8 cellular contexts compared by ENCODE assay signal in the genomic region with DNA sequence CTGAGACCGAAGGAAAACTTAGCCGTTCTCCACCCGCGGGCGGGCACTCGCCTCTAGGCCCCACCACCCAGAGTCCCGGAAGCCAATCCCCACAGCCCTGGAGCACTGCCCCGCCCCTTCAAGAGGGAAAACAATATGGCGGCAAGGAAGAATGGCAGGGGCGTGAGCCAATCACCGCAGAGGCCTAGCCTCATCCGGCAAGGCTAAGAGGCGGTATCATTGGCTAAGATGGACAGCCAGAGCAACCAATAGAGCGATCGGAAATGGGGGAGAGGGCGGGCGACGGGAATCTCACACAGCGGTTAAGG. TPM values are rescaled to one million over a fixed set of nuclear protein-coding genes. Genes with fewer than 3 reads are reported as not detected.
DNase-seq lines count a peak whose midpoint lies in the region; ATAC-seq and TF ChIP-seq lines count a peak whose summit lies in the region.

No MANE protein-coding gene starts in this region.

- peaks cover 42% of the 10 kb centered on the region for H3K4me1 Mint-ChIP-seq in stimulated activated naive CD8-positive, alpha-beta T cell treated with anti-CD3 and anti-CD28 coated beads, Interleukin-15, amount 100 ng/mL, for 72 hours

- TF ChIP-seq CTCF in RWPE2 (IDR thresholded peaks at IDR 0.05; ENCODE audit: poor library complexity, severe bottlenecking) (no peak), foreskin fibroblast (IDR thresholded peaks at IDR 0.05; ENCODE audit: low read depth, low read length) (no peak), neural cell (IDR thresholded peaks at IDR 0.05; ENCODE audit: poor library complexity, severe bottlenecking) (no peak)

- no peaks in the 10 kb centered on the region for H3K9me2 ChIP-seq in neural cell (ENCODE audit: insufficient read depth, low read length)

- no peak for TF ChIP-seq RAD21 in neural cell (conservative IDR thresholded peaks at IDR 0.05)

- in situ Hi-C loops in HAP-1 (cut with MboI; ENCODE audit: low sequenced_read_pairs): no loop called here

- H3K27me3 Mint-ChIP-seq in stimulated activated naive CD8-positive, alpha-beta T cell treated with anti-CD3 and anti-CD28 coated beads, Interleukin-15, amount 100 ng/mL, for 72 hours: no peaks in the 10 kb centered on the region

- no peak overlapping the region for H3K4me3 Mint-ChIP-seq in stimulated activated naive CD8-positive, alpha-beta T cell treated with anti-CD3 and anti-CD28 coated beads, Interleukin-15, amount 100 ng/mL, for 72 hours

- ATAC-seq in RWPE2 (ENCODE audit: low read depth): peak; percentile 77
- ATAC-seq in stimulated activated naive CD8-positive, alpha-beta T cell treated with anti-CD3 and anti-CD28 coated beads, Interleukin-15, amount 100 ng/mL, for 72 hours: peak; percentile 84

- H3K27ac Mint-ChIP-seq in stimulated activated naive CD8-positive, alpha-beta T cell treated with anti-CD3 and anti-CD28 coated beads, Interleukin-15, amount 100 ng/mL, for 72 hours: no peak overlapping the region

- H3K9ac ChIP-seq in neural cell (ENCODE audit: low read length): peak overlapping the region; percentile 97

- H3K27ac ChIP-seq in RWPE2 (ENCODE audit: poor library complexity, severe bottlenecking) (peak overlapping the region; percentile 48), neural cell (ENCODE audit: low read length) (peak overlapping the region; percentile 95)

- H3K9me3 ChIP-seq in HAP-1 (no peaks in the 10 kb centered on the region), MG63 (no peaks in the 10 kb centered on the region), RWPE2 (ENCODE audit: severe bottlenecking) (no peaks in the 10 kb centered on the region), neural cell (ENCODE audit: low read length) (no peaks in the 10 kb centered on the region)

- H3F3A ChIP-seq in neural cell (ENCODE audit: insufficient read depth, low read length, poor library complexity, severe bottlenecking): peaks cover 5% of the 10 kb centered on the region

- H3K36me3 ChIP-seq in HAP-1 (replicated peaks): no peaks in the 10 kb centered on the region
- H3K36me3 ChIP-seq in MG63: peaks cover 5% of the 10 kb centered on the region; the same call in 1 of the 2 replicates
- H3K36me3 ChIP-seq in RWPE2 (ENCODE audit: low read depth): no peaks in the 10 kb centered on the region; the same call in 1 of the 2 replicates
- H3K36me3 ChIP-seq in neural cell (ENCODE audit: insufficient read depth, low read length): no peaks in the 10 kb centered on the region

- H3K79me2 ChIP-seq in neural cell (replicated peaks; ENCODE audit: insufficient read depth, low read length): peaks cover 74% of the 10 kb centered on the region

- TF ChIP-seq EP300 in neural cell (conservative IDR thresholded peaks at IDR 0.05; ENCODE audit: poor library complexity, severe bottlenecking): no peak

- H3K4me2 ChIP-seq in neural cell (ENCODE audit: low read length): no peak overlapping the region

- H3K27me3 ChIP-seq in HAP-1 (ENCODE audit: low read depth) (no peaks in the 10 kb centered on the region), MG63 (no peaks in the 10 kb centered on the region), RWPE2 (ENCODE audit: insufficient read depth, poor library complexity, severe bottlenecking) (no peaks in the 10 kb centered on the region), neural cell (ENCODE audit: insufficient read depth, low read depth, low read length) (no peaks in the 10 kb centered on the region)

- peak overlapping the region; percentile 100 for H2AFZ ChIP-seq in neural cell (ENCODE audit: low read depth, low read length)

- DNase-seq in ELR (ENCODE audit: low read depth): peak; percentile 100
- peak; percentile 98 to 99 for DNase-seq in HAP-1 (ENCODE audit: low spot score in 2 of 2)
- peak; percentile 99 for DNase-seq in MG63
- peak; percentile 99 for DNase-seq in RWPE2 (ENCODE audit: low spot score)
- peak; percentile 76 for DNase-seq in activated gamma-delta T cell (lab: John Stamatoyannopoulos, UW)
- DNase-seq in foreskin fibroblast: peak; percentile 99 to 100
- DNase-seq in stimulated activated naive CD8-positive, alpha-beta T cell treated with anti-CD3 and anti-CD28 coated beads, Interleukin-15, amount 100 ng/mL, for 72 hours: peak; percentile 98 to 99

- peaks cover 31% of the 10 kb centered on the region for H4K20me1 ChIP-seq in neural cell (ENCODE audit: insufficient read depth)

- no peaks in the 10 kb centered on the region for H3K9me3 Mint-ChIP-seq in stimulated activated naive CD8-positive, alpha-beta T cell treated with anti-CD3 and anti-CD28 coated beads, Interleukin-15, amount 100 ng/mL, for 72 hours

- H3K4me1 ChIP-seq in HAP-1 (peaks cover 4% of the 10 kb centered on the region; the same call in 1 of the 2 replicates), RWPE2 (ENCODE audit: insufficient read depth, poor library complexity, severe bottlenecking) (peaks cover 7% of the 10 kb centered on the region)

- H3K4me3 ChIP-seq in HAP-1: peak overlapping the region; percentile 86
- H3K4me3 ChIP-seq in MG63: peak overlapping the region; percentile 77
- H3K4me3 ChIP-seq in RWPE2 (ENCODE audit: severe bottlenecking): peak overlapping the region; percentile 70
- peak overlapping the region; percentile 74 to 95 for H3K4me3 ChIP-seq in foreskin fibroblast (ENCODE audit: low read depth in 1 of 2, low read length in 2 of 2)
- peak overlapping the region; percentile 79 for H3K4me3 ChIP-seq in neural cell (ENCODE audit: low read length)

TF ChIP-seq in neural cell, 6 proteins besides CTCF, POLR2A, EP300 and RAD21:
- TF ChIP-seq MXI1 (conservative IDR thresholded peaks at IDR 0.05; ENCODE audit: poor library complexity, severe bottlenecking) (peak; percentile 2), TAF1 (IDR thresholded peaks at IDR 0.05; ENCODE audit: low read depth) (peak; percentile 11), POLR2AphosphoS5 (IDR thresholded peaks at IDR 0.05) (no peak)
TF ChIP-seq in neural cell: peak in this region for 2.

RNA-seq across cellular contexts. Expression of gene ACTR1A, which starts 0.5 kb away (rescaled TPM):
- 77.7 and 178 TPM in 2 replicates for total RNA-seq in MG63 (2014; rRNA removed; shearing (Covaris generic); ENCODE audit: low replicate concordance)
- polyA plus RNA-seq in neural cell: 316 and 347 TPM in 2 replicates
- 220 and 271 TPM in 2 replicates for polyA minus RNA-seq in neural cell

RNA-seq across cellular contexts. Expression of gene SUFU, which starts 1.8 kb away (rescaled TPM):
- total RNA-seq in MG63 (2014; rRNA removed; shearing (Covaris generic); ENCODE audit: low replicate concordance): 2.0 and 9.4 TPM in 2 replicates
- polyA plus RNA-seq in neural cell: 4.8 and 5.4 TPM in 2 replicates
- polyA minus RNA-seq in neural cell: 6.8 and 8.9 TPM in 2 replicates

RNA-seq across cellular contexts. Expression of gene C10orf95, which starts 50.6 kb away (rescaled TPM):
- total RNA-seq in MG63 (2014; rRNA removed; shearing (Covaris generic); ENCODE audit: low replicate concordance): not detected in 2 replicates
- not detected in 2 replicates for polyA plus RNA-seq in neural cell
- polyA minus RNA-seq in neural cell: not detected in 2 replicates

Comparison
In these comparisons a context has a peak if more than half of its experiments do, and no peak if none do; other contexts are left out.
1. Peak in every context shown above with its lines: DNase-seq, ATAC-seq, H3K4me3 ChIP-seq and H3K27ac ChIP-seq.